In genomic region chr2:30147196-30147714, GRCh38 we compare ENCODE assay signal across 1 cellular context.
TF ChIP-seq lines count a peak whose summit lies in the region.

No MANE protein-coding gene starts in this region.

TF ChIP-seq in GM23338, 12 proteins besides CTCF, POLR2A, EP300 and RAD21 (continued from another document):
- TF ChIP-seq ZNF462 (CRISPR knock-in tag; IDR thresholded peaks at IDR 0.05) (no peak), ZNF114 (CRISPR knock-in tag; IDR thresholded peaks at IDR 0.05) (no peak), CREB1 (CRISPR knock-in tag; IDR thresholded peaks at IDR 0.05; ENCODE audit: low read depth) (no peak), JUNB (IDR thresholded peaks at IDR 0.05; ENCODE audit: unreplicated experiment) (no peak), NANOG (IDR thresholded peaks at IDR 0.05; ENCODE audit: borderline replicate concordance) (no peak), EZH2phosphoT487 (IDR thresholded peaks at IDR 0.05; ENCODE audit: unreplicated experiment) (no peak)
